In the genomic region with DNA sequence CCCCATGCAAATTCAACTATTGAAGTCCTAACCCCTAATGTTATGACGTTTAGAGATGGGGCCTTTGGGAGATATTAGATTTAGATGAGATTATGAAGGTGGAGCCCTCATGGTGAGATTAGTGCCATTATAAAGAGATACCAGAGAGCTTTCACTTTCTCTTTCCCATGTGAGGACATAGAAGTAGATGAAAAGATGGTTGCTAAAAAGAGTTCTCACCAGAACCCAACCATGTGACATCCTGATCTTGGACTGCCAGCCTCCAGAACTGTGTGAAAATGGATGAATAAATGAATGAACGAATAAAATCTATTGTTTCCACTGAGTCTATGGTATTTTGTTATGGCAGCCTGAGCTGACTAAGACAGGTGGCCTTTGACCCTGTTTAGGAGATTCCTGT, we compare ENCODE assay signal across 9 cellular contexts. TPM values are rescaled to one million over a fixed set of nuclear protein-coding genes. Genes with fewer than 3 reads are reported as not detected.
DNase-seq lines count a peak whose midpoint lies in the region; ATAC-seq and TF ChIP-seq lines count a peak whose summit lies in the region.
"Had no signal": no experiment of that assay in that cellular context is flagged by ENCODE, and none has a peak within 500 bp of the region (broad histone marks: within the 10 kb centered on the region; RNA-seq: fewer than 3 reads in every experiment).

No MANE protein-coding gene starts in this region.

- H3K4me3 ChIP-seq in upper lobe of right lung (no peak overlapping the region), sigmoid colon (no peak overlapping the region)

- H3K9me3 Mint-ChIP-seq in activated naive CD4-positive, alpha-beta T cell treated with anti-CD3 and anti-CD28 coated beads, Interleukin-2, amount 10 ng/mL, durations not matched to agents 7 days and 5 days = peaks cover 9% of the 10 kb centered on the region

- peak overlapping the region; percentile 80 for H3K27ac Mint-ChIP-seq in activated naive CD4-positive, alpha-beta T cell treated with anti-CD3 and anti-CD28 coated beads, Interleukin-2, amount 10 ng/mL, durations not matched to agents 7 days and 5 days
- H3K27ac Mint-ChIP-seq in T-helper 17 cell = peak overlapping the region; percentile 92

- CTCF ChIA-PET in activated naive CD4-positive, alpha-beta T cell treated with anti-CD3 and anti-CD28 coated beads, Interleukin-2, amount 10 ng/mL, durations not matched to agents 7 days and 5 days (lab: Charles Lee) = interaction anchor here (1.2 kb wide), 1 partner anchor 45 kb away, joined by 3 read pairs; no protein-coding TSS in a partner anchor

- H3K4me1 ChIP-seq in upper lobe of right lung = peaks cover 16% of the 10 kb centered on the region
- H3K4me1 ChIP-seq in sigmoid colon = peaks cover 0 to 16% (median 5%) of the 10 kb centered on the region in 4 donors

- no peaks in the 10 kb centered on the region for H3K27me3 Mint-ChIP-seq in activated naive CD4-positive, alpha-beta T cell treated with anti-CD3 and anti-CD28 coated beads, Interleukin-2, amount 10 ng/mL, durations not matched to agents 7 days and 5 days
- H3K27me3 Mint-ChIP-seq in T-helper 17 cell = no peaks in the 10 kb centered on the region

- TF ChIP-seq CTCF in upper lobe of right lung (IDR thresholded peaks at IDR 0.05) (no peak), sigmoid colon (IDR thresholded peaks at IDR 0.05) (no peak)

- peaks cover 9% of the 10 kb centered on the region for H3K36me3 Mint-ChIP-seq in activated naive CD4-positive, alpha-beta T cell treated with anti-CD3 and anti-CD28 coated beads, Interleukin-2, amount 10 ng/mL, durations not matched to agents 7 days and 5 days
- H3K36me3 Mint-ChIP-seq in T-helper 17 cell (ENCODE audit: low read depth) = no peaks in the 10 kb centered on the region

- H3K4me1 Mint-ChIP-seq in activated naive CD4-positive, alpha-beta T cell treated with anti-CD3 and anti-CD28 coated beads, Interleukin-2, amount 10 ng/mL, durations not matched to agents 7 days and 5 days = peaks cover 34% of the 10 kb centered on the region
- H3K4me1 Mint-ChIP-seq in T-helper 17 cell = peaks cover 27% of the 10 kb centered on the region

- intact Hi-C loops in upper lobe of right lung (cut with DNase I) (no loop called here), sigmoid colon (cut with DNase I) (no loop called here)

- H3K36me3 ChIP-seq in upper lobe of right lung (no peaks in the 10 kb centered on the region), sigmoid colon (no peaks in the 10 kb centered on the region)

- ATAC-seq in HG02981 (IDR thresholded peaks at IDR 0.05; ENCODE audit: unreplicated experiment) (peak; percentile 34), T-helper 17 cell (peak; percentile 49), upper lobe of right lung (peak; percentile 32)

- TF ChIP-seq EP300 in sigmoid colon (IDR thresholded peaks at IDR 0.05) = no peak

- 48 to 61% methylated on average over 2 of the region's 2 CpGs for WGBS in sigmoid colon, 2 donors

- H3K4me3 Mint-ChIP-seq in activated naive CD4-positive, alpha-beta T cell treated with anti-CD3 and anti-CD28 coated beads, Interleukin-2, amount 10 ng/mL, durations not matched to agents 7 days and 5 days = no peak overlapping the region
- peak overlapping the region; percentile 72 for H3K4me3 Mint-ChIP-seq in T-helper 17 cell

- H3K9me3 ChIP-seq in T-helper 17 cell (ENCODE audit: control insufficient read depth, low read length, poor library complexity, severe bottlenecking) = no peaks in the 10 kb centered on the region
- H3K9me3 ChIP-seq in upper lobe of right lung = no peaks in the 10 kb centered on the region
- H3K9me3 ChIP-seq in sigmoid colon = peaks cover 0 to 5% (median 3%) of the 10 kb centered on the region in 4 donors

- no peak for DNase-seq in activated naive CD4-positive, alpha-beta T cell treated with anti-CD3 and anti-CD28 coated beads, Interleukin-2, amount 10 ng/mL, durations not matched to agents 7 days and 5 days
- no peak for DNase-seq in activated naive CD4-positive, alpha-beta T cell (lab: John Stamatoyannopoulos, UW)
- DNase-seq in T-helper 17 cell (no peak), upper lobe of right lung (no peak), SIG-M5 treated with dmso at 0.1 percent for 504 hours (lab: John Stamatoyannopoulos, UW; ENCODE audit: unreplicated experiment) (no peak), sigmoid colon (no peak), COR-L47 (lab: John Stamatoyannopoulos, UW) (no peak)
- DNase-seq: NCI-H1092 treated with DMSO at 0.1 percent for 48 hours had no signal

- no peaks in the 10 kb centered on the region for H3K27me3 ChIP-seq in upper lobe of right lung
- no peaks in the 10 kb centered on the region for H3K27me3 ChIP-seq in sigmoid colon

- TF ChIP-seq POLR2A in sigmoid colon (IDR thresholded peaks at IDR 0.05) = no peak

- no peak overlapping the region for H3K27ac ChIP-seq in upper lobe of right lung
- no peak overlapping the region for H3K27ac ChIP-seq in sigmoid colon

RNA-seq across cellular contexts. Expression of gene FBXO30, which starts 50.6 kb away (rescaled TPM):
- total RNA-seq in T-helper 17 cell = 1 to 10 TPM; 2.5 to 2.8 TPM
- total RNA-seq in upper lobe of right lung = 9.4 TPM
- 10 to 100 TPM; 37.9 to 53.9 (median 43.9) TPM for total RNA-seq in sigmoid colon
- 1 to 10 TPM; 2.3 to 3.2 (median 2.4) TPM for polyA plus RNA-seq in sigmoid colon
